21 cellular contexts compared by ENCODE assay signal in genomic region chr6:22151892-22152291, GRCh38.
"Had no signal": no experiment of that assay in that cellular context is flagged by ENCODE, and none has a peak within 500 bp of the region (broad histone marks: within the 10 kb centered on the region; RNA-seq: fewer than 3 reads in every experiment).

No MANE protein-coding gene starts in this region.

- H3K9ac ChIP-seq: parathyroid adenoma had no signal

- FAIRE-seq: endometrium, frontal cortex had no signal

- H3K36me3 Mint-ChIP-seq: naive B cell had no signal

- DNase-seq: cortex of kidney; effector memory CD4-positive, alpha-beta T cell; heart left ventricle; hippocampal formation; kidney glomerular epithelial cell; mesendoderm; naive B cell; nephron progenitor cell; retina; stimulated activated CD4-positive, alpha-beta T cell treated with anti-CD3 and anti-CD28 coated beads, Interleukin-12 subunit alpha, Interleukin-12 subunit beta, amount 100 ng/mL, for 4 hours; stimulated activated naive CD4-positive, alpha-beta T cell treated with Interleukin-2 at 50 U/mL for 16 hours; thyroid gland; upper lobe of left lung; uterus had no signal

- H3K79me2 ChIP-seq: parathyroid adenoma had no signal

- H3K4me3 ChIP-seq: heart left ventricle, prostate gland, suprapubic skin, thyroid gland, upper lobe of left lung, uterus had no signal

- H3K27me3 ChIP-seq: heart left ventricle, suprapubic skin, thyroid gland, upper lobe of left lung, uterus had no signal

- H2AFZ ChIP-seq: parathyroid adenoma had no signal

- H3K4me1 ChIP-seq: prostate gland, uterus had no signal

- H3K27ac ChIP-seq: heart left ventricle, parathyroid adenoma, prostate gland, suprapubic skin, thyroid gland, upper lobe of left lung, uterus had no signal

- ATAC-seq: esophagus mucosa, heart left ventricle, sciatic nerve had no signal

- H3K9me3 ChIP-seq: heart left ventricle, prostate gland, suprapubic skin, thyroid gland, upper lobe of left lung, uterus had no signal

- H3K27ac Mint-ChIP-seq: naive B cell, nephron progenitor cell had no signal

- H3K9me3 Mint-ChIP-seq: naive B cell, nephron progenitor cell had no signal

- H3K36me3 ChIP-seq: heart left ventricle, prostate gland, suprapubic skin, thyroid gland, upper lobe of left lung, uterus had no signal
